ENCODE assay signal across 8 cellular contexts in the genomic region with DNA sequence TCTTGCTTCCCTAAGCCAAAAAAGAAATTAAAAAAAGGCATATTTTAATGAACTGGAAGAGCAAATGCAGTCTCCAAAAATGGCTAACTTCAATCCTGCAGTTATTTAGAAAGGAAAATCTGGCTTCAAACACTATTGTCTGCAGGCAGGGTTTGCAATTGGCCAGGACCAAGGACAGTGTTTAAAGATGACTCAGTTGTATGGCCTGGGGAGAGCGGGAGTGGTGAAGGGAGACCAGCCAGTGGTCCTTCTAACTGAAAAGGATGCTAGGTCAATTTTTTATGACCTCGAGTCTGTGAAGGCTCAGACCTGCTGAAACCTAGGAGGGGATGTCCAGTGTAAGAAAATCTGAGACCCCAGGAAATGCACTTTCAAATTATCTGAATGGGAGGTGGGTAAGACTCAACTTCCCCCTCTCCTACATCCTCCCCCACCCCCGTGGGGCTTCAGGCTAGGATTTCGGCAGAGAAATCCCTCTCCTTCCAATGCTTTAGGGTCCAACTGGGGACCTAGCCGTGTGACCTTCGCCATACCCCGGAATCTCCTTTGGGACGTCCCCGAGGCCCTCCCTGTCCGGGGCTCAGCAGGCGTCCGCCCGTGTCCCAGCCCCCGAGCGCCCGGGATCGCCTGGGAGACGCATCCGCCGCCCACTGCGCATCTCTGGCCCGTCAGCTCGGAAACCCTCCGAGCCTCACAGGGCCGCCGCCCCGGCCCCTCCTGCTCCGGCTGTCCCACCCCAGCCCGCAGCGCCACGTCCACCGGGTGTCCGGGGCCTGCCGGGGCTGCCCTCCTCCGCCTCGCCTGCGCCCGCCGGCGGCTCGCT. TPM values are rescaled to one million over a fixed set of nuclear protein-coding genes. Genes with fewer than 3 reads are reported as not detected.
DNase-seq lines count a peak whose midpoint lies in the region; ATAC-seq and TF ChIP-seq lines count a peak whose summit lies in the region.

No MANE protein-coding gene starts in this region.

- no peaks in the 10 kb centered on the region for H3K79me2 ChIP-seq in HCT116 (ENCODE audit: insufficient read depth, low read length)

- peaks cover 12% of the 10 kb centered on the region for H3K4me1 Mint-ChIP-seq in activated T-cell treated with anti-CD3 and anti-CD28 coated beads, Interleukin-2, amount 50 U/mL, for 24 hours (ENCODE audit: low read depth)

- RAD21 ChIA-PET in HCT116 (lab: Charles Lee; ENCODE audit: low non-redundant PET in 1 of 2, low total read pairs in 2 of 2, uncharacterized antibody in 2 of 2, unreplicated experiment in 2 of 2), result no interaction called here

- no peak for TF ChIP-seq RAD21 in HCT116 (IDR thresholded peaks at IDR 0.05; ENCODE audit: low read depth)

- intact Hi-C loops in HCT116 (cut with micrococcal nuclease) (no loop called here), ascending aorta (cut with DNase I) (no loop called here)

- no peaks in the 10 kb centered on the region for H3K9me3 Mint-ChIP-seq in activated T-cell treated with anti-CD3 and anti-CD28 coated beads, Interleukin-2, amount 50 U/mL, for 24 hours

- POLR2A ChIA-PET in HCT116 (lab: Charles Lee), result no interaction called here

- peak; percentile 82 for ATAC-seq in HCT116

- H3K4me1 ChIP-seq in HCT116 (ENCODE audit: control insufficient read depth in 1 of 2, insufficient read depth in 2 of 2, low read length in 2 of 2) (peaks cover 0 to 20% of the 10 kb centered on the region in 2 experiments; a peak in 3 of 4 replicates), ascending aorta (peaks cover 3 to 5% of the 10 kb centered on the region in 2 donors)

- no peaks in the 10 kb centered on the region for H3K9me2 ChIP-seq in HCT116 (ENCODE audit: insufficient read depth)

- no peaks in the 10 kb centered on the region for H3K27me3 ChIP-seq in HCT116 (ENCODE audit: insufficient read depth, low read length)
- H3K27me3 ChIP-seq in ascending aorta, result peaks cover 7% of the 10 kb centered on the region

- H3K9me3 ChIP-seq in HCT116 (ENCODE audit: control insufficient read depth in 1 of 2, insufficient read depth in 1 of 2, low read depth in 1 of 2, low read length in 2 of 2), result no peaks in the 10 kb centered on the region
- no peaks in the 10 kb centered on the region for H3K9me3 ChIP-seq in ascending aorta

- H3K27ac Mint-ChIP-seq in activated T-cell treated with anti-CD3 and anti-CD28 coated beads, Interleukin-2, amount 50 U/mL, for 24 hours, result no peak overlapping the region

- no peak for DNase-seq in activated T-cell treated with anti-CD3 and anti-CD28 coated beads, Interleukin-2, amount 50 U/mL, for 24 hours
- DNase-seq in activated T-cell treated with anti-CD3 and anti-CD28 coated beads, Interleukin-2, amount 50 U/mL, for 48 hours, result no peak
- no peak for DNase-seq in HCT116 (ENCODE audit: low read depth, low spot score)
- DNase-seq in NCI-H1105 treated with DMSO at 0.1 percent for 48 hours (lab: John Stamatoyannopoulos, UW), result peak; percentile 58
- no peak for DNase-seq in ascending aorta (ENCODE audit: low spot score in 2 of 2)
- DNase-seq in skeletal muscle cell (ENCODE audit: low read depth), result no peak
- no peak for DNase-seq in NCI-H1048 (lab: John Stamatoyannopoulos, UW)

- no peak for TF ChIP-seq CTCF in HCT116 (IDR thresholded peaks at IDR 0.05 in 2 of 3, conservative IDR thresholded peaks at IDR 0.05 in 1 of 3; ENCODE audit: borderline replicate concordance in 1 of 3, insufficient read depth in 1 of 3, low read depth in 2 of 3, low read length in 2 of 3)
- no peak for TF ChIP-seq CTCF in ascending aorta (IDR thresholded peaks at IDR 0.05)

- H4K20me1 ChIP-seq in HCT116 (ENCODE audit: insufficient read depth), result no peaks in the 10 kb centered on the region

- no peaks in the 10 kb centered on the region for H3K36me3 Mint-ChIP-seq in activated T-cell treated with anti-CD3 and anti-CD28 coated beads, Interleukin-2, amount 50 U/mL, for 24 hours (ENCODE audit: low read depth)

- H3K4me2 ChIP-seq in HCT116 (ENCODE audit: low read length), result peak overlapping the region; percentile 85

- no peak overlapping the region for H3K27ac ChIP-seq in HCT116 (ENCODE audit: low read depth, low read length)
- no peak overlapping the region for H3K27ac ChIP-seq in ascending aorta

- peak overlapping the region; percentile 71 for H3K4me3 Mint-ChIP-seq in activated T-cell treated with anti-CD3 and anti-CD28 coated beads, Interleukin-2, amount 50 U/mL, for 24 hours

- no TSS peak for BruUV-seq in HCT116 (replicated peaks; lab: Mats Ljungman, UMichigan)

- H3K27me3 Mint-ChIP-seq in activated T-cell treated with anti-CD3 and anti-CD28 coated beads, Interleukin-2, amount 50 U/mL, for 24 hours, result peaks cover 53% of the 10 kb centered on the region

- no peaks in the 10 kb centered on the region for H3K36me3 ChIP-seq in HCT116 (ENCODE audit: control insufficient read depth in 1 of 2, insufficient read depth in 2 of 2, low read length in 2 of 2)
- no peaks in the 10 kb centered on the region for H3K36me3 ChIP-seq in ascending aorta

- CTCF ChIA-PET in HCT116 (lab: Charles Lee), result no interaction called here

- peak overlapping the region; percentile 45 for H2AFZ ChIP-seq in HCT116 (ENCODE audit: low read depth, low read length, poor library complexity, severe bottlenecking)

- H3K9ac ChIP-seq in HCT116 (ENCODE audit: low read length), result peak overlapping the region; percentile 37; the same call in 1 of the 2 replicates

- no peak for TF ChIP-seq POLR2A in HCT116 (IDR thresholded peaks at IDR 0.05; ENCODE audit: borderline replicate concordance, extremely low read depth, insufficient read depth, insufficient read length)

- H3K4me3 ChIP-seq in HCT116 (replicated peaks in 1 of 2; ENCODE audit: low read depth in 1 of 2, low read length in 2 of 2) (peak overlapping the region; percentile 45 to 61), ascending aorta (peak overlapping the region; percentile 68 to 82), iPS-11a (ENCODE audit: low read depth, low read length) (peak overlapping the region; percentile 64), skeletal muscle cell (ENCODE audit: low read depth, low read length) (peak overlapping the region; percentile 40)

TF ChIP-seq in HCT116, 20 proteins besides CTCF, POLR2A, EP300 and RAD21:
- TF ChIP-seq FOSL1 (IDR thresholded peaks at IDR 0.05; ENCODE audit: low read depth) (peak; percentile 28; the same call in 1 of the 2 replicates), JUND (IDR thresholded peaks at IDR 0.05) (0 out of 2 replicates have a peak, but pooled peaks have one; percentile 11), EZH2 (IDR thresholded peaks at IDR 0.05) (no peak), CBX3 (IDR thresholded peaks at IDR 0.05; ENCODE audit: low read depth) (no peak), EGR1 (IDR thresholded peaks at IDR 0.05; ENCODE audit: low read depth) (no peak), CEBPB (IDR thresholded peaks at IDR 0.05; ENCODE audit: low read depth) (no peak), ELF1 (IDR thresholded peaks at IDR 0.05; ENCODE audit: borderline replicate concordance, low read depth) (no peak)
- TF ChIP-seq, protein P1, sequence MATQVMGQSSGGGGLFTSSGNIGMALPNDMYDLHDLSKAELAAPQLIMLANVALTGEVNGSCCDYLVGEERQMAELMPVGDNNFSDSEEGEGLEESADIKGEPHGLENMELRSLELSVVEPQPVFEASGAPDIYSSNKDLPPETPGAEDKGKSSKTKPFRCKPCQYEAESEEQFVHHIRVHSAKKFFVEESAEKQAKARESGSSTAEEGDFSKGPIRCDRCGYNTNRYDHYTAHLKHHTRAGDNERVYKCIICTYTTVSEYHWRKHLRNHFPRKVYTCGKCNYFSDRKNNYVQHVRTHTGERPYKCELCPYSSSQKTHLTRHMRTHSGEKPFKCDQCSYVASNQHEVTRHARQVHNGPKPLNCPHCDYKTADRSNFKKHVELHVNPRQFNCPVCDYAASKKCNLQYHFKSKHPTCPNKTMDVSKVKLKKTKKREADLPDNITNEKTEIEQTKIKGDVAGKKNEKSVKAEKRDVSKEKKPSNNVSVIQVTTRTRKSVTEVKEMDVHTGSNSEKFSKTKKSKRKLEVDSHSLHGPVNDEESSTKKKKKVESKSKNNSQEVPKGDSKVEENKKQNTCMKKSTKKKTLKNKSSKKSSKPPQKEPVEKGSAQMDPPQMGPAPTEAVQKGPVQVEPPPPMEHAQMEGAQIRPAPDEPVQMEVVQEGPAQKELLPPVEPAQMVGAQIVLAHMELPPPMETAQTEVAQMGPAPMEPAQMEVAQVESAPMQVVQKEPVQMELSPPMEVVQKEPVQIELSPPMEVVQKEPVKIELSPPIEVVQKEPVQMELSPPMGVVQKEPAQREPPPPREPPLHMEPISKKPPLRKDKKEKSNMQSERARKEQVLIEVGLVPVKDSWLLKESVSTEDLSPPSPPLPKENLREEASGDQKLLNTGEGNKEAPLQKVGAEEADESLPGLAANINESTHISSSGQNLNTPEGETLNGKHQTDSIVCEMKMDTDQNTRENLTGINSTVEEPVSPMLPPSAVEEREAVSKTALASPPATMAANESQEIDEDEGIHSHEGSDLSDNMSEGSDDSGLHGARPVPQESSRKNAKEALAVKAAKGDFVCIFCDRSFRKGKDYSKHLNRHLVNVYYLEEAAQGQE (IDR thresholded peaks at IDR 0.05; ENCODE audit: low read depth), result peak; percentile 80

RNA-seq across cellular contexts. Expression of a gene that starts 0.6 kb away (rescaled TPM):
- total RNA-seq in HCT116 (2021; ENCODE audit: unreplicated experiment) (4.9 TPM), ascending aorta (2.7 TPM)
- 3.7 and 5.1 TPM in 2 replicates for polyA plus RNA-seq in HCT116 (2012)

RNA-seq across cellular contexts. Expression of a gene that starts 45.0 kb away (rescaled TPM):
- total RNA-seq in HCT116 (2021; ENCODE audit: unreplicated experiment) (51.1 TPM), ascending aorta (62.8 TPM)
- polyA plus RNA-seq in HCT116 (2012), result 18.0 and 18.9 TPM in 2 replicates
